3 cellular contexts compared by ENCODE assay signal in genomic region chr17:15942207-15942833, GRCh38.
A peak's percentile ranks its signal among the peaks of the same experiment; 100 is the strongest.
TF ChIP-seq lines count a peak whose summit lies in the region.

No MANE protein-coding gene starts in this region.

TF ChIP-seq in HCT116, 20 proteins besides CTCF, POLR2A, EP300 and RAD21:
- TF ChIP-seq TCF7L2 (IDR thresholded peaks at IDR 0.05; ENCODE audit: borderline replicate concordance, extremely low read depth, insufficient read depth, insufficient read length) = no peak
- TF ChIP-seq EZH2 (IDR thresholded peaks at IDR 0.05) = no peak
- TF ChIP-seq EZH2phosphoT487 (IDR thresholded peaks at IDR 0.05; ENCODE audit: borderline replicate concordance) = no peak
- TF ChIP-seq MAX (IDR thresholded peaks at IDR 0.05) = no peak
- TF ChIP-seq SP1 (IDR thresholded peaks at IDR 0.05; ENCODE audit: low read depth) = no peak
- no peak for TF ChIP-seq SRF (IDR thresholded peaks at IDR 0.05; ENCODE audit: low read depth)
- TF ChIP-seq ZFX (IDR thresholded peaks at IDR 0.05) = 0 out of 2 replicates have a peak, but pooled peaks have one; percentile 17
- no peak for TF ChIP-seq EGR1 (IDR thresholded peaks at IDR 0.05; ENCODE audit: low read depth)

TF ChIP-seq in K562, 482 proteins besides CTCF, POLR2A, EP300 and RAD21:
- TF ChIP-seq CREBBP (IDR thresholded peaks at IDR 0.05; ENCODE audit: low read depth, low read length) (no peak), ZNF766 (CRISPR knock-in tag; conservative IDR thresholded peaks at IDR 0.05) (peak; percentile 84)
TF ChIP-seq in K562: peak in this region for 1.

TF ChIP-seq in HEK293T, 16 proteins besides CTCF, POLR2A, EP300 and RAD21:
- TF ChIP-seq L3MBTL2 (conservative IDR thresholded peaks at IDR 0.05) (no peak), NFRKB (IDR thresholded peaks at IDR 0.05) (no peak), ELF4 (IDR thresholded peaks at IDR 0.05) (no peak), TARDBP (IDR thresholded peaks at IDR 0.05) (no peak), SUZ12 (IDR thresholded peaks at IDR 0.05) (no peak)
